Comparison of ENCODE assay signal across 9 cellular contexts in genomic region chr5:174571662-174572397, GRCh38.
DNase-seq lines count a peak whose midpoint lies in the region; FAIRE-seq and TF ChIP-seq lines count a peak whose summit lies in the region.
"Had no signal": no experiment of that assay in that cellular context is flagged by ENCODE, and none has a peak within 500 bp of the region (broad histone marks: within the 10 kb centered on the region; RNA-seq: fewer than 3 reads in every experiment).

No MANE protein-coding gene starts in this region.

- H3K27ac Mint-ChIP-seq in nephron, result peak overlapping the region; percentile 52 to 88 (median 70)

- no peaks in the 10 kb centered on the region for H3K9me3 Mint-ChIP-seq in nephron

- H3K27me3 Mint-ChIP-seq in nephron (ENCODE audit: low read depth), result peaks cover 21% of the 10 kb centered on the region

- FAIRE-seq in RCC 7860 (lab: Jason Lieb, UNC), result peak; percentile 95

- no peaks in the 10 kb centered on the region for H3K36me3 Mint-ChIP-seq in nephron (ENCODE audit: low read depth)

- peak; percentile 19 to 45 (median 25) for TF ChIP-seq CTCF in nephron (IDR thresholded peaks at IDR 0.05; ENCODE audit: unreplicated experiment in 3 of 3)

- H3K4me3 Mint-ChIP-seq in nephron, result peak overlapping the region in 1 of 3 experiments; percentile 68

- peaks cover 52% of the 10 kb centered on the region for H3K4me1 Mint-ChIP-seq in nephron

- DNase-seq in AG20443 (ENCODE audit: low spot score) (peak; percentile 79), RCC 7860 (ENCODE audit: low spot score) (peak; percentile 86), fibroblast of gingiva (ENCODE audit: low read depth) (peak; percentile 64), NOMO-1 treated with DMSO at 0.1 percent for 48 hours (lab: John Stamatoyannopoulos, UW; ENCODE audit: unreplicated experiment) (no peak), DMS79 (lab: John Stamatoyannopoulos, UW) (no peak), NCI-H187 treated with DMSO at 0.1 percent for 48 hours (lab: John Stamatoyannopoulos, UW) (no peak)
- DNase-seq in stimulated activated CD4-positive, alpha-beta T cell treated with anti-CD3 and anti-CD28 coated beads, Interleukin-1b, Interleukin-23, amount 100 ng/mL, for 48 hours, result no peak
- DNase-seq: activated naive CD4-positive, alpha-beta T cell had no signal

Comparison
In these comparisons a context has a peak if more than half of its experiments do, and no peak if none do; other contexts are left out.
1. DNase-seq: peak in AG20443 (single experiment), RCC 7860 (single experiment) and fibroblast of gingiva (single experiment); none in NOMO-1 treated with DMSO at 0.1 percent for 48 hours (single experiment), DMS79 (single experiment), NCI-H187 treated with DMSO at 0.1 percent for 48 hours (single experiment) and stimulated activated CD4-positive, alpha-beta T cell treated with anti-CD3 and anti-CD28 coated beads, Interleukin-1b, Interleukin-23, amount 100 ng/mL, for 48 hours (single experiment).